Comparison of ENCODE assay signal across 8 cellular contexts in the genomic region with DNA sequence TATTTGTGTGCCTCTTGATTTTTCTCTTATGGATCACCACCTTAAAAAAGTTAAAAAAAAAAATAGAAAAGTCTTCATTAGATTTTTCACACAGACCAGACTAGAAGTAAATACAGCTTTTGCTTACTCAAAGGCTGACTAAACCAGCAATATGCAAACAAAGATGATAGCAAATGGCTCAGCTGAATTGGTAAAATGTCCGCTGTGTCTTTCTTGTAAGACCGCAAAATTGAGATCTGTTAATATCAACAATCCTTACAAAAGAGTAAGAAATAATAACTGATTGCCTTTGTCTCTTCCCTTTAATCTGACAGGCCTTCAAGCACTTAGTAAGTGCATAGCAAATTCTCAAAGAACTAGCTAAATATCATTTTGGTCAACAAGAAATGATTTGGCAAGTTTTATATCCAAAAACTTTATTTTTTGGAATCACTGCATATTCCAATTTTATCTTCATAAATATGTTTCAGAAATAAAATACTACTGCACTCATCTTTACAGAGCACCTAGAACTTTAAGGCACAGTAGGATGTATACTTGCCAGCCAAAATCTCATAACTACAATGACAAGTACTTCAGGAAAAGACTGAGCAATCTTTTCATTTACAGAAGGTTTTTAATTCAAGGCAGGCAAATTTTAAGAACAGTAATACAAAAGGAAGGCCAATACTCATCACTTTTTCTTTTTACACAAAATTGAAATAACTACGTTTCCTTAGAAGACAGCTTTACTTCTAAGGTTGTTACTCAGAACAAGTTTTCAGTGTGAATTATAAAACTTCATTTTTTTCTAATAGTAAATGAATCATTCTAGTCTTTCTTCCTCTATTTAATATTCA. TPM values are rescaled to one million over a fixed set of nuclear protein-coding genes. Genes with fewer than 3 reads are reported as not detected.
A peak's percentile ranks its signal among the peaks of the same experiment; 100 is the strongest.
DNase-seq lines count a peak whose midpoint lies in the region; ATAC-seq and TF ChIP-seq lines count a peak whose summit lies in the region.

No MANE protein-coding gene starts in this region.

- no peaks in the 10 kb centered on the region for H3K27me3 ChIP-seq in RWPE2 (ENCODE audit: insufficient read depth, poor library complexity, severe bottlenecking)
- no peaks in the 10 kb centered on the region for H3K27me3 ChIP-seq in foreskin keratinocyte
- H3K27me3 ChIP-seq in stomach = no peaks in the 10 kb centered on the region

- H3K27ac ChIP-seq in RWPE2 (ENCODE audit: poor library complexity, severe bottlenecking) (peak overlapping the region; percentile 81), foreskin keratinocyte (peak overlapping the region; percentile 99), stomach (peak overlapping the region in 4 of 5 donors; percentile 82 to 92 (median 86))

- peak; percentile 50 for ATAC-seq in RWPE2 (ENCODE audit: low read depth)
- no peak for ATAC-seq in foreskin keratinocyte
- ATAC-seq in HG03521 (IDR thresholded peaks at IDR 0.05; ENCODE audit: unreplicated experiment) = no peak

- H3K9me3 ChIP-seq in RWPE2 (ENCODE audit: severe bottlenecking) (no peaks in the 10 kb centered on the region), stomach (no peaks in the 10 kb centered on the region)

- H3K36me3 ChIP-seq in RWPE2 (ENCODE audit: low read depth) = peaks cover 13% of the 10 kb centered on the region
- no peaks in the 10 kb centered on the region for H3K36me3 ChIP-seq in stomach

- H3K4me1 ChIP-seq in RWPE2 (ENCODE audit: insufficient read depth, poor library complexity, severe bottlenecking) (peaks cover 19% of the 10 kb centered on the region), foreskin keratinocyte (peaks cover 16% of the 10 kb centered on the region), stomach (peaks cover 8 to 88% (median 45%) of the 10 kb centered on the region in 4 donors)

- WGBS in stomach, 5 donors = 17 to 24% (median 20%) methylated on average over 3 of the region's 3 CpGs

- no peak for TF ChIP-seq POLR2A in stomach (IDR thresholded peaks at IDR 0.05)

- intact Hi-C loops in stomach (cut with DNase I; ENCODE audit: low total_unique reads) = no loop called here

- TF ChIP-seq EP300 in stomach (IDR thresholded peaks at IDR 0.05) = no peak

- DNase-seq in SIG-M5 treated with dmso at 0.1 percent for 504 hours (lab: John Stamatoyannopoulos, UW; ENCODE audit: unreplicated experiment) = peak; percentile 58
- DNase-seq in SIG-M5 (lab: John Stamatoyannopoulos, UW) = no peak
- no peak for DNase-seq in RWPE2 (ENCODE audit: low spot score)
- DNase-seq in foreskin keratinocyte = no peak
- no peak for DNase-seq in stomach
- no peak for DNase-seq in stimulated activated CD4-positive, alpha-beta T cell treated with anti-CD3 and anti-CD28 coated beads, Interleukin-2, amount 100 ng/mL, for 48 hours
- DNase-seq in NCI-H345 treated with DMSO at 0.1 percent for 48 hours (lab: John Stamatoyannopoulos, UW; ENCODE audit: unreplicated experiment) = no peak

- TF ChIP-seq CTCF in RWPE2 (IDR thresholded peaks at IDR 0.05; ENCODE audit: poor library complexity, severe bottlenecking) (no peak), foreskin keratinocyte (conservative IDR thresholded peaks at IDR 0.05) (no peak), stomach (IDR thresholded peaks at IDR 0.05) (no peak)

- H3K4me3 ChIP-seq in RWPE2 (ENCODE audit: severe bottlenecking) (peak overlapping the region; percentile 45), stomach (peak overlapping the region; percentile 9 to 36 (median 32))

RNA-seq across cellular contexts. Expression of a gene that starts 1.2 kb away (rescaled TPM):
- total RNA-seq in foreskin keratinocyte = 42.0 and 46.9 TPM in 2 replicates
- 10.2 and 10.6 TPM in 2 replicates for polyA plus RNA-seq in foreskin keratinocyte
- 100 to 1,000 TPM in 1 of 5 donors, 10 to 100 TPM in 4; 13.3 to 113 (median 49.7) TPM for total RNA-seq in stomach
- polyA plus RNA-seq in stomach = 10 to 100 TPM; 10.9 to 31.8 (median 19.8) TPM

RNA-seq across cellular contexts. Expression of a gene that starts 43.3 kb away (rescaled TPM):
- 14.9 and 15.6 TPM in 2 replicates for total RNA-seq in foreskin keratinocyte
- 12.6 and 14.8 TPM in 2 replicates for polyA plus RNA-seq in foreskin keratinocyte
- total RNA-seq in stomach = 10 to 100 TPM in 2 of 5 donors, 1 to 10 TPM in 2, under 1 TPM in 1; 0.58 to 18.9 (median 8.5) TPM
- polyA plus RNA-seq in stomach = 10 to 100 TPM in 1 of 3 donors, 1 to 10 TPM in 2; 8.7 to 15.7 (median 9.9) TPM
